Comparison of ENCODE assay signal across 1 cellular context in the genomic region with DNA sequence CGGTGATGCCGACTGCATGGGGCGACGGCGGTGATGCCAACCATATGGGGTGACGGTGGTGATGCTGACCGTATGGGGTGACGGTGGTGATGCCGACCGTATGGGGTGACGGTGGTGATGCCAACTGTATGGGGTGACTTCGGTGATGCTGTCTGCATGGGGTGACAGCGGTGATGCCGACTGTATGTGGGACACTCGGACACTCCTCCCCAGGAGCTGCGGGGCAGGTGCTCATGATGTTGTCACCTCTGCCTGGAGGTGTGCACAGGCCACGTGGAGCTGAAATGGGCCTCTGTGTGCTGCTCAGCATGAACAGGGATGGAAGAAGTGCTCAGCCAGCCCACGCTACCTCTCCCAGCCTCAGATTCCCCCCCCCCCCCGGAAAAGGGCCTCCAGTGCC.
TF ChIP-seq lines count a peak whose summit lies in the region.

No MANE protein-coding gene starts in this region.

TF ChIP-seq in H1, 55 proteins besides CTCF, POLR2A, EP300 and RAD21 (continued from another document):
- TF ChIP-seq, protein P1, sequence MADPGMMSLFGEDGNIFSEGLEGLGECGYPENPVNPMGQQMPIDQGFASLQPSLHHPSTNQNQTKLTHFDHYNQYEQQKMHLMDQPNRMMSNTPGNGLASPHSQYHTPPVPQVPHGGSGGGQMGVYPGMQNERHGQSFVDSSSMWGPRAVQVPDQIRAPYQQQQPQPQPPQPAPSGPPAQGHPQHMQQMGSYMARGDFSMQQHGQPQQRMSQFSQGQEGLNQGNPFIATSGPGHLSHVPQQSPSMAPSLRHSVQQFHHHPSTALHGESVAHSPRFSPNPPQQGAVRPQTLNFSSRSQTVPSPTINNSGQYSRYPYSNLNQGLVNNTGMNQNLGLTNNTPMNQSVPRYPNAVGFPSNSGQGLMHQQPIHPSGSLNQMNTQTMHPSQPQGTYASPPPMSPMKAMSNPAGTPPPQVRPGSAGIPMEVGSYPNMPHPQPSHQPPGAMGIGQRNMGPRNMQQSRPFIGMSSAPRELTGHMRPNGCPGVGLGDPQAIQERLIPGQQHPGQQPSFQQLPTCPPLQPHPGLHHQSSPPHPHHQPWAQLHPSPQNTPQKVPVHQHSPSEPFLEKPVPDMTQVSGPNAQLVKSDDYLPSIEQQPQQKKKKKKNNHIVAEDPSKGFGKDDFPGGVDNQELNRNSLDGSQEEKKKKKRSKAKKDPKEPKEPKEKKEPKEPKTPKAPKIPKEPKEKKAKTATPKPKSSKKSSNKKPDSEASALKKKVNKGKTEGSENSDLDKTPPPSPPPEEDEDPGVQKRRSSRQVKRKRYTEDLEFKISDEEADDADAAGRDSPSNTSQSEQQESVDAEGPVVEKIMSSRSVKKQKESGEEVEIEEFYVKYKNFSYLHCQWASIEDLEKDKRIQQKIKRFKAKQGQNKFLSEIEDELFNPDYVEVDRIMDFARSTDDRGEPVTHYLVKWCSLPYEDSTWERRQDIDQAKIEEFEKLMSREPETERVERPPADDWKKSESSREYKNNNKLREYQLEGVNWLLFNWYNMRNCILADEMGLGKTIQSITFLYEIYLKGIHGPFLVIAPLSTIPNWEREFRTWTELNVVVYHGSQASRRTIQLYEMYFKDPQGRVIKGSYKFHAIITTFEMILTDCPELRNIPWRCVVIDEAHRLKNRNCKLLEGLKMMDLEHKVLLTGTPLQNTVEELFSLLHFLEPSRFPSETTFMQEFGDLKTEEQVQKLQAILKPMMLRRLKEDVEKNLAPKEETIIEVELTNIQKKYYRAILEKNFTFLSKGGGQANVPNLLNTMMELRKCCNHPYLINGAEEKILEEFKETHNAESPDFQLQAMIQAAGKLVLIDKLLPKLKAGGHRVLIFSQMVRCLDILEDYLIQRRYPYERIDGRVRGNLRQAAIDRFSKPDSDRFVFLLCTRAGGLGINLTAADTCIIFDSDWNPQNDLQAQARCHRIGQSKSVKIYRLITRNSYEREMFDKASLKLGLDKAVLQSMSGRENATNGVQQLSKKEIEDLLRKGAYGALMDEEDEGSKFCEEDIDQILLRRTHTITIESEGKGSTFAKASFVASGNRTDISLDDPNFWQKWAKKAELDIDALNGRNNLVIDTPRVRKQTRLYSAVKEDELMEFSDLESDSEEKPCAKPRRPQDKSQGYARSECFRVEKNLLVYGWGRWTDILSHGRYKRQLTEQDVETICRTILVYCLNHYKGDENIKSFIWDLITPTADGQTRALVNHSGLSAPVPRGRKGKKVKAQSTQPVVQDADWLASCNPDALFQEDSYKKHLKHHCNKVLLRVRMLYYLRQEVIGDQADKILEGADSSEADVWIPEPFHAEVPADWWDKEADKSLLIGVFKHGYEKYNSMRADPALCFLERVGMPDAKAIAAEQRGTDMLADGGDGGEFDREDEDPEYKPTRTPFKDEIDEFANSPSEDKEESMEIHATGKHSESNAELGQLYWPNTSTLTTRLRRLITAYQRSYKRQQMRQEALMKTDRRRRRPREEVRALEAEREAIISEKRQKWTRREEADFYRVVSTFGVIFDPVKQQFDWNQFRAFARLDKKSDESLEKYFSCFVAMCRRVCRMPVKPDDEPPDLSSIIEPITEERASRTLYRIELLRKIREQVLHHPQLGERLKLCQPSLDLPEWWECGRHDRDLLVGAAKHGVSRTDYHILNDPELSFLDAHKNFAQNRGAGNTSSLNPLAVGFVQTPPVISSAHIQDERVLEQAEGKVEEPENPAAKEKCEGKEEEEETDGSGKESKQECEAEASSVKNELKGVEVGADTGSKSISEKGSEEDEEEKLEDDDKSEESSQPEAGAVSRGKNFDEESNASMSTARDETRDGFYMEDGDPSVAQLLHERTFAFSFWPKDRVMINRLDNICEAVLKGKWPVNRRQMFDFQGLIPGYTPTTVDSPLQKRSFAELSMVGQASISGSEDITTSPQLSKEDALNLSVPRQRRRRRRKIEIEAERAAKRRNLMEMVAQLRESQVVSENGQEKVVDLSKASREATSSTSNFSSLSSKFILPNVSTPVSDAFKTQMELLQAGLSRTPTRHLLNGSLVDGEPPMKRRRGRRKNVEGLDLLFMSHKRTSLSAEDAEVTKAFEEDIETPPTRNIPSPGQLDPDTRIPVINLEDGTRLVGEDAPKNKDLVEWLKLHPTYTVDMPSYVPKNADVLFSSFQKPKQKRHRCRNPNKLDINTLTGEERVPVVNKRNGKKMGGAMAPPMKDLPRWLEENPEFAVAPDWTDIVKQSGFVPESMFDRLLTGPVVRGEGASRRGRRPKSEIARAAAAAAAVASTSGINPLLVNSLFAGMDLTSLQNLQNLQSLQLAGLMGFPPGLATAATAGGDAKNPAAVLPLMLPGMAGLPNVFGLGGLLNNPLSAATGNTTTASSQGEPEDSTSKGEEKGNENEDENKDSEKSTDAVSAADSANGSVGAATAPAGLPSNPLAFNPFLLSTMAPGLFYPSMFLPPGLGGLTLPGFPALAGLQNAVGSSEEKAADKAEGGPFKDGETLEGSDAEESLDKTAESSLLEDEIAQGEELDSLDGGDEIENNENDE (IDR thresholded peaks at IDR 0.05; ENCODE audit: insufficient replicate concordance, low read length), result no peak
- TF ChIP-seq CTBP2 (IDR thresholded peaks at IDR 0.05; ENCODE audit: borderline replicate concordance, insufficient read depth, insufficient read length, low read length) (no peak), JUN (IDR thresholded peaks at IDR 0.05; ENCODE audit: low read depth, low read length) (no peak), POU5F1 (IDR thresholded peaks at IDR 0.05; ENCODE audit: low read depth, low read length) (no peak), SP4 (IDR thresholded peaks at IDR 0.05; ENCODE audit: low read length) (no peak), SAP30 (IDR thresholded peaks at IDR 0.05; ENCODE audit: insufficient read depth, insufficient replicate concordance, low read length) (no peak), HDAC2 (IDR thresholded peaks at IDR 0.05; ENCODE audit: borderline replicate concordance in 1 of 2, low read depth in 2 of 2, low read length in 2 of 2) (no peak), SP2 (IDR thresholded peaks at IDR 0.05; ENCODE audit: low read length) (no peak), BACH1 (IDR thresholded peaks at IDR 0.05; ENCODE audit: low read length) (no peak), POLR2AphosphoS5 (IDR thresholded peaks at IDR 0.05; ENCODE audit: low read depth, low read length) (no peak), TAF7 (optimal IDR thresholded peaks at IDR 0.05; ENCODE audit: borderline replicate concordance, low read depth, low read length) (no peak), SUZ12 (IDR thresholded peaks at IDR 0.05; ENCODE audit: low read length) (no peak)
- TF ChIP-seq, protein P2, sequence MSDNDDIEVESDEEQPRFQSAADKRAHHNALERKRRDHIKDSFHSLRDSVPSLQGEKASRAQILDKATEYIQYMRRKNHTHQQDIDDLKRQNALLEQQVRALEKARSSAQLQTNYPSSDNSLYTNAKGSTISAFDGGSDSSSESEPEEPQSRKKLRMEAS (IDR thresholded peaks at IDR 0.05), result no peak
TF ChIP-seq in H1: peak in this region for 0.
